ENCODE assay signal across 16 cellular contexts in the genomic region with DNA sequence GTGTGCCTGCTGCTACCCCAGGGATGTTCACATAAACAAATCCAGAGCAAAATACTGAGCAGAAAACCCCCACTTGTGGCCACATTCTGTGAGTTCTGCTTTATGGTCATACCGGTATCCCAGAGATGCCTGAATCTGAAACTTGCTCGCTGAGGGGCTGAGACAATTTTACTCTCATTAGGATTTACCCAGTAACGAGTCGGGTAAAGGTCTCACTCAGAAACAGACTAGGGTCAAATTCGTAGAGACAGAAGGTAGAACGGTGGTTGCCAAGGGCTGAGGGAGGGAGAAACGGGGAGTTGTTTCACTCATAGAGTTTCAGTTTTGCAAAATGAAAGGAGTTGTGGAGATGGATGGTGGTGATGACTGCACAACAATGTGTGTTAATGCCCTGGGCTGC. TPM values are rescaled to one million over a fixed set of nuclear protein-coding genes. Genes with fewer than 3 reads are reported as not detected.
A peak's percentile ranks its signal among the peaks of the same experiment; 100 is the strongest.
DNase-seq lines count a peak whose midpoint lies in the region; ATAC-seq, FAIRE-seq and TF ChIP-seq lines count a peak whose summit lies in the region.
"Had no signal": no experiment of that assay in that cellular context is flagged by ENCODE, and none has a peak within 500 bp of the region (broad histone marks: within the 10 kb centered on the region; RNA-seq: fewer than 3 reads in every experiment).

No MANE protein-coding gene starts in this region.

- no peak overlapping the region for H3K4me3 Mint-ChIP-seq in activated T-cell treated with anti-CD3 and anti-CD28 coated beads, Interleukin-2, amount 50 U/mL, for 24 hours
- H3K4me3 Mint-ChIP-seq: brain, H9, immature natural killer cell had no signal

- no peak overlapping the region for H2BK15ac ChIP-seq in H1 (ENCODE audit: low read length)

- H3K18ac ChIP-seq in H1 (ENCODE audit: extremely low read depth, low read length), result no peak overlapping the region

- DNase-seq in activated T-cell treated with anti-CD3 and anti-CD28 coated beads, Interleukin-2, amount 50 U/mL, for 24 hours, result no peak
- DNase-seq in activated T-cell treated with anti-CD3 and anti-CD28 coated beads for 4 hours (no peak), H1 (ENCODE audit: low read depth in 1 of 2, low spot score in 2 of 2) (no peak), AML-193 (lab: John Stamatoyannopoulos, UW) (no peak), NCI-H2081 treated with DMSO at 0.1 percent for 48 hours (lab: John Stamatoyannopoulos, UW) (no peak)
- DNase-seq: H9, immature natural killer cell, NCI-H2107 had no signal

- H2AFZ ChIP-seq in H1 (ENCODE audit: low read length), result 0 out of 2 replicates have a peak overlapping the region, but pooled peaks have one; percentile 57

- H4K5ac ChIP-seq in H1 (ENCODE audit: insufficient read length, low read depth, low read length), result no peak overlapping the region

- TF ChIP-seq RAD21 in H1 (IDR thresholded peaks at IDR 0.05 in 1 of 2, conservative IDR thresholded peaks at IDR 0.05 in 1 of 2; ENCODE audit: low read depth in 2 of 2, low read length in 2 of 2), result no peak

- H3K23me2 ChIP-seq in H1 (ENCODE audit: low read depth, low read length), result no peaks in the 10 kb centered on the region

- H4K8ac ChIP-seq in H1 (ENCODE audit: extremely low read depth, insufficient read depth, low read length), result no peak overlapping the region

- H3K36me3 Mint-ChIP-seq in activated T-cell treated with anti-CD3 and anti-CD28 coated beads, Interleukin-2, amount 50 U/mL, for 24 hours (ENCODE audit: low read depth), result no peaks in the 10 kb centered on the region
- H3K36me3 Mint-ChIP-seq: brain, immature natural killer cell had no signal

- no peaks in the 10 kb centered on the region for H4K20me1 ChIP-seq in H1 (replicated peaks in 1 of 2; ENCODE audit: control insufficient read depth in 1 of 2, insufficient read depth in 2 of 2, low read length in 2 of 2)

- H3K56ac ChIP-seq in H1 (replicated peaks; ENCODE audit: insufficient read length, low read depth, low read length), result no peak overlapping the region

- H3K36me3 ChIP-seq in H1 (ENCODE audit: control insufficient read depth in 2 of 4, insufficient read depth in 4 of 4, low read length in 3 of 4), result no peaks in the 10 kb centered on the region
- H3K36me3 ChIP-seq: esophagus muscularis mucosa had no signal

- H3K23ac ChIP-seq in H1 (ENCODE audit: insufficient read length), result no peak overlapping the region

- H2BK12ac ChIP-seq in H1 (ENCODE audit: low read depth, low read length), result no peak overlapping the region

- no peaks in the 10 kb centered on the region for H3K79me1 ChIP-seq in H1 (ENCODE audit: low read depth, low read length)

- peaks cover 0 to 7% (median 0%) of the 10 kb centered on the region in 4 experiments; a peak in 3 of 7 replicates for H3K4me1 ChIP-seq in H1 (replicated peaks in 1 of 4; ENCODE audit: control insufficient read depth in 3 of 4, insufficient read depth in 4 of 4, low read length in 3 of 4)
- H3K4me1 ChIP-seq: esophagus muscularis mucosa had no signal

- ATAC-seq in GM21381 (IDR thresholded peaks at IDR 0.05; ENCODE audit: unreplicated experiment) (peak; percentile 65), HG03432 (IDR thresholded peaks at IDR 0.05; ENCODE audit: unreplicated experiment) (peak; percentile 84), HG03135 (IDR thresholded peaks at IDR 0.05; ENCODE audit: unreplicated experiment) (no peak)
- ATAC-seq: HepG2 had no signal

- CTCF ChIA-PET in H1 (lab: Charles Lee; ENCODE audit: partially characterized antibody), result interaction anchor here (1.0 to 5.6 kb wide), 2 partner anchors 12 to 30 kb away, joined by 3 to 43 read pairs; no protein-coding TSS in a partner anchor

- TF ChIP-seq POLR2A in H1 (IDR thresholded peaks at IDR 0.05; ENCODE audit: control extremely low read depth in 1 of 2, low read depth in 2 of 2, low read length in 2 of 2), result no peak

- H3K9ac ChIP-seq in H1 (replicated peaks in 1 of 4; ENCODE audit: extremely low read depth in 1 of 4, low read depth in 3 of 4, low read length in 3 of 4), result no peak overlapping the region

- no peaks in the 10 kb centered on the region for H3K27me3 ChIP-seq in H1 (replicated peaks in 1 of 4; ENCODE audit: control insufficient read depth in 3 of 4, extremely low read depth in 1 of 4, insufficient read depth in 3 of 4, low read length in 3 of 4)

- TF ChIP-seq EP300 in H1 (IDR thresholded peaks at IDR 0.05; ENCODE audit: borderline replicate concordance in 1 of 2, low read depth in 2 of 2, low read length in 2 of 2), result no peak

- no peak overlapping the region for H2BK20ac ChIP-seq in H1 (ENCODE audit: low read length)

- H3K79me2 ChIP-seq in H1 (ENCODE audit: control insufficient read depth in 1 of 2, insufficient read depth in 2 of 2, low read length in 2 of 2), result no peaks in the 10 kb centered on the region

- FAIRE-seq in H1 (lab: Jason Lieb, UNC), result no peak
- FAIRE-seq: G401.6, HepG2 had no signal

- H3K27me3 Mint-ChIP-seq in activated T-cell treated with anti-CD3 and anti-CD28 coated beads, Interleukin-2, amount 50 U/mL, for 24 hours, result peaks cover 21% of the 10 kb centered on the region

- no peak overlapping the region for H2BK5ac ChIP-seq in H1 (ENCODE audit: low read depth, low read length)

- no peak overlapping the region for H4K91ac ChIP-seq in H1 (replicated peaks; ENCODE audit: insufficient read length, low read length)

- H3K9me3 Mint-ChIP-seq in activated T-cell treated with anti-CD3 and anti-CD28 coated beads, Interleukin-2, amount 50 U/mL, for 24 hours, result no peaks in the 10 kb centered on the region
- H3K9me3 Mint-ChIP-seq: immature natural killer cell had no signal

- TF ChIP-seq CTCF in H1 (IDR thresholded peaks at IDR 0.05; ENCODE audit: control extremely low read depth in 1 of 3, insufficient read depth in 1 of 3, low read depth in 1 of 3, low read length in 3 of 3), result no peak

- H3K14ac ChIP-seq in H1 (ENCODE audit: insufficient read length), result no peak overlapping the region

- H3K4me1 Mint-ChIP-seq in activated T-cell treated with anti-CD3 and anti-CD28 coated beads, Interleukin-2, amount 50 U/mL, for 24 hours (ENCODE audit: low read depth), result peaks cover 36% of the 10 kb centered on the region
- H3K4me1 Mint-ChIP-seq: immature natural killer cell had no signal

- no peaks in the 10 kb centered on the region for H3K9me3 ChIP-seq in H1 (ENCODE audit: insufficient read depth in 2 of 2, low read depth in 1 of 2, low read length in 1 of 2)

- H3K27ac ChIP-seq in H1 (ENCODE audit: low read depth, low read length), result no peak overlapping the region
- H3K27ac ChIP-seq: esophagus muscularis mucosa had no signal

- no peak overlapping the region for H3K4ac ChIP-seq in H1 (replicated peaks; ENCODE audit: insufficient read length, low read depth, low read length)

- no peak overlapping the region for H3K4me3 ChIP-seq in H1 (ENCODE audit: extremely low read depth in 1 of 4, insufficient read depth in 2 of 4, low read depth in 3 of 4, low read length in 4 of 4)
- H3K4me3 ChIP-seq: esophagus muscularis mucosa had no signal

- POLR2A ChIA-PET in H1 (lab: Charles Lee; ENCODE audit: partially characterized antibody), result no interaction called here

- peak overlapping the region; percentile 30 for H3K27ac Mint-ChIP-seq in activated T-cell treated with anti-CD3 and anti-CD28 coated beads, Interleukin-2, amount 50 U/mL, for 24 hours
- H3K27ac Mint-ChIP-seq: brain, immature natural killer cell had no signal

- no peak overlapping the region for H2BK120ac ChIP-seq in H1 (replicated peaks; ENCODE audit: low read depth, low read length)

- H3K4me2 ChIP-seq in H1 (ENCODE audit: insufficient read depth in 1 of 2, low read depth in 2 of 2, low read length in 2 of 2), result no peak overlapping the region

- 79% methylated on average over 7 of the region's 7 CpGs; no CpG with 5 or more reads in 1 of the 2 experiments for WGBS in H1 (ENCODE audit: extremely low coverage in 1 of 2, insufficient coverage in 1 of 2, insufficient read length in 1 of 2, insufficient replicate concordance in 2 of 2, low coverage in 1 of 2, low lambda C conversion rate in 2 of 2, missing lambda C conversion rate in 1 of 2), 2 experiments

- H2AK5ac ChIP-seq in H1 (ENCODE audit: low read depth, low read length), result no peak overlapping the region

TF ChIP-seq in H1, 55 proteins besides CTCF, POLR2A, EP300 and RAD21 (continues in another document):
- no peak for TF ChIP-seq JUN (IDR thresholded peaks at IDR 0.05; ENCODE audit: low read depth, low read length)
- no peak for TF ChIP-seq RXRA (IDR thresholded peaks at IDR 0.05; ENCODE audit: insufficient read depth, low read depth, low read length)
- no peak for TF ChIP-seq SP1 (IDR thresholded peaks at IDR 0.05; ENCODE audit: low read depth, low read length)
- TF ChIP-seq BCL11A (IDR thresholded peaks at IDR 0.05; ENCODE audit: low read depth in 2 of 2, low read length in 2 of 2), result no peak
- TF ChIP-seq GTF2F1 (IDR thresholded peaks at IDR 0.05; ENCODE audit: borderline replicate concordance, low read depth, low read length), result no peak
- no peak for TF ChIP-seq SP4 (IDR thresholded peaks at IDR 0.05; ENCODE audit: low read length)
- no peak for TF ChIP-seq SIN3A (conservative IDR thresholded peaks at IDR 0.05 in 1 of 2, IDR thresholded peaks at IDR 0.05 in 1 of 2; ENCODE audit: low read depth in 1 of 2, low read length in 2 of 2)
- no peak for TF ChIP-seq CHD1 (IDR thresholded peaks at IDR 0.05; ENCODE audit: low read depth, low read length)
- no peak for TF ChIP-seq KDM5A (IDR thresholded peaks at IDR 0.05; ENCODE audit: low read length)
- no peak for TF ChIP-seq SP2 (IDR thresholded peaks at IDR 0.05; ENCODE audit: low read length)
- no peak for TF ChIP-seq TEAD4 (IDR thresholded peaks at IDR 0.05; ENCODE audit: low read depth, low read length)
- TF ChIP-seq, protein P1, sequence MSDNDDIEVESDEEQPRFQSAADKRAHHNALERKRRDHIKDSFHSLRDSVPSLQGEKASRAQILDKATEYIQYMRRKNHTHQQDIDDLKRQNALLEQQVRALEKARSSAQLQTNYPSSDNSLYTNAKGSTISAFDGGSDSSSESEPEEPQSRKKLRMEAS (IDR thresholded peaks at IDR 0.05), result no peak
- no peak for TF ChIP-seq EGR1 (IDR thresholded peaks at IDR 0.05; ENCODE audit: borderline replicate concordance, low read depth, low read length)
- TF ChIP-seq SUZ12 (IDR thresholded peaks at IDR 0.05; ENCODE audit: low read length), result no peak
- TF ChIP-seq RNF2 (IDR thresholded peaks at IDR 0.05; ENCODE audit: borderline replicate concordance, low read depth, low read length, missing control alignments, poor library complexity, severe bottlenecking), result no peak

RNA-seq across cellular contexts. Expression of gene NKX2-2, which starts 45.4 kb away (rescaled TPM):
- total RNA-seq in H1 (2021; fragmentation: NEBNext Ultra II Directional; extraction: Animal tissue kit (Norgen Biotek cat#: 25700)), result not detected in 2 replicates
- not detected in 2 replicates for polyA plus RNA-seq in H1 (2011; rRNA removed)
- polyA plus RNA-seq in H1 (2011; cell fraction: cytosol; rRNA removed), result not detected
- polyA plus RNA-seq in H1 (2011; cell fraction: nucleus; rRNA removed), result not detected
- polyA plus RNA-seq in H1 (2012, experiment 1 of 2), result not detected in 4 replicates
- not detected for polyA plus RNA-seq in H1 (2012, experiment 2 of 2)
- polyA plus RNA-seq in H1 (2013, experiment 1 of 2), result 0.06 TPM
- polyA plus RNA-seq in H1 (2013, experiment 2 of 2), result not detected
- polyA minus RNA-seq in H1 (2011; rRNA and poly(A)+ RNA removed), result not detected in 2 replicates
- polyA minus RNA-seq in H1 (2011; cell fraction: cytosol; rRNA and poly(A)+ RNA removed), result not detected
- polyA minus RNA-seq in H1 (2011; cell fraction: nucleus; rRNA and poly(A)+ RNA removed), result not detected
- total RNA-seq: esophagus muscularis mucosa, H9, HepG2 had no signal
- polyA plus RNA-seq: AG04450, HepG2, immature natural killer cell had no signal
